ENCODE assay signal across 8 cellular contexts in genomic region chr20:17968366-17969275, GRCh38. TPM values are rescaled to one million over a fixed set of nuclear protein-coding genes. Genes with fewer than 3 reads are reported as not detected.
DNase-seq lines count a peak whose midpoint lies in the region; ATAC-seq and TF ChIP-seq lines count a peak whose summit lies in the region.

MGME1 (plus strand) TSS chr20:17969018; CDS start chr20:17969860, 842 bp downstream.
SNX5 (minus strand) TSS chr20:17968794; CDS start chr20:17968425, 369 bp downstream.

- H2AFZ ChIP-seq in OCI-LY3 (ENCODE audit: low read depth, low read length) = peak within 1 kb of the TSS; percentile 73; the same call in 1 of the 2 replicates

- peak within 1 kb of the TSS; percentile 95 for H3K27ac ChIP-seq in OCI-LY3 (ENCODE audit: low read length)

- H3K27ac Mint-ChIP-seq in endothelial cell (ENCODE audit: unreplicated experiment) = peak within 1 kb of the TSS; percentile 95
- peak within 1 kb of the TSS; percentile 99 for H3K27ac Mint-ChIP-seq in mesothelial cell of epicardium

- DNase-seq in D341Med (ENCODE audit: low spot score) (peak; percentile 96), HuH-7 (ENCODE audit: low spot score) (peak; percentile 98), endothelial cell (ENCODE audit: low spot score) (peak; percentile 98), mesothelial cell of epicardium (ENCODE audit: low spot score in 2 of 2, unreplicated experiment in 2 of 2) (peak; percentile 98 to 99)
- DNase-seq in activated CD8-positive, alpha-beta memory T cell treated with anti-CD3 and anti-CD28 coated beads, Interleukin-2, amount 50 U/mL, for 48 hours = peak; percentile 100
- peak; percentile 99 for DNase-seq in stimulated activated CD8-positive, alpha-beta memory T cell treated with anti-CD3 and anti-CD28 coated beads, Interleukin-15, amount 100 ng/mL, for 48 hours (ENCODE audit: low read depth in 2 of 2)

- peak within 1 kb of the TSS; percentile 82 for H3K4me3 ChIP-seq in OCI-LY3 (ENCODE audit: low read length)

- H3K27me3 ChIP-seq in OCI-LY3 (ENCODE audit: low read depth, low read length) = no peaks in the 10 kb centered on the region

- peaks cover 61% of the 10 kb centered on the region for H4K20me1 ChIP-seq in OCI-LY3 (ENCODE audit: insufficient read depth, low read length)

- H3K36me3 ChIP-seq in OCI-LY3 (replicated peaks; ENCODE audit: low read depth, low read length) = peaks cover 70% of the 10 kb centered on the region

- peaks cover 98% of the 10 kb centered on the region for H3K79me2 ChIP-seq in OCI-LY3 (ENCODE audit: low read length)

- TF ChIP-seq CTCF in OCI-LY3 (IDR thresholded peaks at IDR 0.05; ENCODE audit: low read depth, low read length) = no peak
- no peak for TF ChIP-seq CTCF in endothelial cell (IDR thresholded peaks at IDR 0.05; ENCODE audit: unreplicated experiment)
- TF ChIP-seq CTCF in mesothelial cell of epicardium (IDR thresholded peaks at IDR 0.05; ENCODE audit: unreplicated experiment) = peak; percentile 5

- no peaks in the 10 kb centered on the region for H3K9me3 Mint-ChIP-seq in endothelial cell (ENCODE audit: unreplicated experiment)
- H3K9me3 Mint-ChIP-seq in mesothelial cell of epicardium = no peaks in the 10 kb centered on the region

- H3K4me2 ChIP-seq in OCI-LY3 (ENCODE audit: low read length) = peak within 1 kb of the TSS; percentile 80

- peak within 1 kb of the TSS; percentile 98 for H3K9ac ChIP-seq in OCI-LY3 (ENCODE audit: low read length)

- no peaks in the 10 kb centered on the region for H3K9me3 ChIP-seq in OCI-LY3 (ENCODE audit: insufficient read depth, low read length)

- H3K36me3 Mint-ChIP-seq in endothelial cell (ENCODE audit: low read depth, unreplicated experiment) (peaks cover 5% of the 10 kb centered on the region), mesothelial cell of epicardium (peaks cover 1% of the 10 kb centered on the region)

- H3K27me3 Mint-ChIP-seq in endothelial cell (ENCODE audit: unreplicated experiment) (peaks cover 5% of the 10 kb centered on the region), mesothelial cell of epicardium (ENCODE audit: low read depth) (no peaks in the 10 kb centered on the region)

- peaks cover 59% of the 10 kb centered on the region for H3K4me1 ChIP-seq in OCI-LY3 (ENCODE audit: low read length)

- H3K4me3 Mint-ChIP-seq in endothelial cell (ENCODE audit: unreplicated experiment) (peak within 1 kb of the TSS; percentile 95), mesothelial cell of epicardium (peak within 1 kb of the TSS; percentile 93)

- H3K4me1 Mint-ChIP-seq in endothelial cell (ENCODE audit: unreplicated experiment) (peaks cover 57% of the 10 kb centered on the region), mesothelial cell of epicardium (peaks cover 76% of the 10 kb centered on the region)

- ATAC-seq in GM21515 (IDR thresholded peaks at IDR 0.05; ENCODE audit: unreplicated experiment) = peak; percentile 80

RNA-seq across cellular contexts. Expression of gene MGME1, which starts in this region (rescaled TPM):
- total RNA-seq in endothelial cell (ENCODE audit: unreplicated experiment) = 17.5 TPM
- total RNA-seq in mesothelial cell of epicardium = 25.0 to 26.7 TPM (median 25.7 TPM) in 3 replicates

RNA-seq across cellular contexts. Expression of gene SNX5, which starts in this region (rescaled TPM):
- total RNA-seq in endothelial cell (ENCODE audit: unreplicated experiment) = 61.7 TPM
- 130 to 134 TPM (median 133 TPM) in 3 replicates for total RNA-seq in mesothelial cell of epicardium

Comparison
In these comparisons a context has a peak if more than half of its experiments do, and no peak if none do; other contexts are left out.
1. Peak in every context shown above with its lines: DNase-seq, ATAC-seq, H3K4me3 ChIP-seq and H3K27ac ChIP-seq.